In the genomic region with DNA sequence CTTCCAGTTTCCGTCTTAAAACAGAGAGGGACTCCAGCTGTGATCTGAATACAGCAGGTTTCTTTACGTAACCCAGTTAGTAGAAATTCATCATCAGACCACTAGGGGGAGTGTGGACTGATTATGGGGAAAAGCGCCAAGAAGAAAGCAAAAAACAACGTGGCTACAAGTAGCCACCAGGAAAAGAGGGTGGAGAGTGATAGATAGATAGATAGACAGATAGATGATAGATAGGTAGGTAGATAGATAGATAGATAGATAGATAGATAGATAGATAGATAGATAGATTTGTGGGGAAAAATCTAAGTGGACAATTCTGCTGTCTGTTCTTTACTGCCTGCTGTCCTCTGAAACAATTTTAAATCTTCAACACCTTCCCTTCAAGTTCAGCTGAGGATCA, we compare ENCODE assay signal across 8 cellular contexts. TPM values are rescaled to one million over a fixed set of nuclear protein-coding genes. Genes with fewer than 3 reads are reported as not detected.
DNase-seq lines count a peak whose midpoint lies in the region; ATAC-seq and TF ChIP-seq lines count a peak whose summit lies in the region.

No MANE protein-coding gene starts in this region.

- peaks cover 69% of the 10 kb centered on the region for H3K4me1 ChIP-seq in PC-9 (replicated peaks; ENCODE audit: insufficient read depth)
- H3K4me1 ChIP-seq in tibial nerve, result peaks cover 0 to 8% (median 4%) of the 10 kb centered on the region in 4 donors

- H3K9me2 ChIP-seq in PC-9 (ENCODE audit: insufficient read depth), result no peaks in the 10 kb centered on the region

- H3F3A ChIP-seq in PC-9 (ENCODE audit: insufficient read depth, low read depth), result peaks cover 53% of the 10 kb centered on the region

- ATAC-seq in GM19035 (IDR thresholded peaks at IDR 0.05; ENCODE audit: unreplicated experiment) (peak; percentile 72), left lobe of liver (peak; percentile 91), GM18505 (IDR thresholded peaks at IDR 0.05; ENCODE audit: unreplicated experiment) (no peak)

- no TSS peak for BruUV-seq in PC-9 (replicated peaks; lab: Mats Ljungman, UMichigan)

- H3K27ac ChIP-seq in PC-9 (peak overlapping the region; percentile 94), tibial nerve (no peak overlapping the region)

- H3K4me2 ChIP-seq in PC-9, result peak overlapping the region; percentile 35; the same call in 1 of the 2 replicates

- H3K9me3 ChIP-seq in PC-9 (ENCODE audit: insufficient read depth, low read depth) (0 out of 2 replicates have a peak, but pooled peaks cover 1% of the 10 kb centered on the region), tibial nerve (no peaks in the 10 kb centered on the region)

- DNase-seq in COLO829 (ENCODE audit: low spot score) (peak; percentile 92), LHCN-M2 (ENCODE audit: low read depth) (peak; percentile 87), PC-9 (peak; percentile 35 to 78), cerebellar cortex (ENCODE audit: low spot score) (peak; percentile 66), left lobe of liver (ENCODE audit: low spot score) (no peak), tibial nerve (ENCODE audit: low spot score in 2 of 2) (peak in 1 of 2 donors; percentile 82)

- TF ChIP-seq POLR2A in tibial nerve (IDR thresholded peaks at IDR 0.05) (no peak), GM18505 (IDR thresholded peaks at IDR 0.05; ENCODE audit: borderline replicate concordance, extremely low read depth, insufficient read depth, insufficient read length) (no peak)

- H4K20me1 ChIP-seq in PC-9 (ENCODE audit: insufficient read depth), result no peaks in the 10 kb centered on the region

- peak; percentile 97 for TF ChIP-seq CTCF in PC-9 (conservative IDR thresholded peaks at IDR 0.05)
- peak; percentile 73 to 87 (median 83) for TF ChIP-seq CTCF in tibial nerve (IDR thresholded peaks at IDR 0.05)

- H3K36me3 ChIP-seq in PC-9 (ENCODE audit: low read depth) (no peaks in the 10 kb centered on the region), tibial nerve (no peaks in the 10 kb centered on the region)

- TF ChIP-seq EP300 in tibial nerve (IDR thresholded peaks at IDR 0.05), result no peak

- H3K79me2 ChIP-seq in PC-9 (ENCODE audit: low read depth), result peaks cover 12% of the 10 kb centered on the region; the same call in 1 of the 2 replicates

- POLR2A ChIA-PET in PC-9 (lab: Charles Lee; ENCODE audit: unreplicated experiment), result interaction anchor here (0.6 kb wide), 2 partner anchors 13 to 83 kb away, joined by 3 to 4 read pairs; partner anchors contain the start of gene AKR1B10

- no peak overlapping the region for H2AFZ ChIP-seq in PC-9

- CTCF ChIA-PET in PC-9 (lab: Charles Lee), result interaction anchor here (0.6 to 3.8 kb wide), 8 partner anchors 13 to 198 kb away, joined by 3 to 33 read pairs (median 3); partner anchors contain the start of genes AKR1B10, AKR1B15 and SLC35B4

- no peak overlapping the region for H3K4me3 ChIP-seq in PC-9
- H3K4me3 ChIP-seq in tibial nerve, result no peak overlapping the region

- 1 to 2% methylated on average over 4 of the region's 4 CpGs for WGBS in tibial nerve, 2 donors

- H3K27me3 ChIP-seq in PC-9 (ENCODE audit: insufficient read depth, low read depth) (no peaks in the 10 kb centered on the region), tibial nerve (no peaks in the 10 kb centered on the region)

- intact Hi-C loops in PC-9 (cut with micrococcal nuclease; ENCODE audit: unreplicated experiment), result loop anchor here (5.0 to 10.0 kb wide), 4 partner anchors 377 to 662 kb away; partner anchors contain the start of gene CYREN

RNA-seq across cellular contexts. Expression of gene AKR1B10, which starts 12.7 kb away (rescaled TPM):
- total RNA-seq in LHCN-M2 (2014; rRNA removed), result 0.58 and 1.5 TPM in 2 replicates
- polyA plus RNA-seq in LHCN-M2 (2012), result 1.3 TPM
- 479 and 546 TPM in 2 replicates for total RNA-seq in PC-9 (2021)
- 3.7 TPM for total RNA-seq in left lobe of liver
- total RNA-seq in tibial nerve, result 10 to 100 TPM in 1 of 4 donors, 1 to 10 TPM in 3; 1.8 to 19.2 (median 6.5) TPM

RNA-seq across cellular contexts. Expression of gene AKR1B15, which starts 34.2 kb away (rescaled TPM):
- total RNA-seq in LHCN-M2 (2014; rRNA removed) (0.06 TPM in 1 of 2 replicates, not detected in the other), PC-9 (2021) (3.2 and 3.4 TPM in 2 replicates), left lobe of liver (not detected), tibial nerve (1 to 10 TPM in 3 of 4 donors, under 1 TPM in 1; 0.22 to 5.5 (median 1.4) TPM)
- polyA plus RNA-seq in LHCN-M2 (2012), result not detected

RNA-seq across cellular contexts. Expression of gene AKR1B1, which starts 55.8 kb away (rescaled TPM):
- total RNA-seq in LHCN-M2 (2014; rRNA removed) (126 and 146 TPM in 2 replicates), PC-9 (2021) (1,009 and 1,328 TPM in 2 replicates), left lobe of liver (9.7 TPM), tibial nerve (100 to 1,000 TPM; 106 to 183 (median 117) TPM)
- 481 TPM for polyA plus RNA-seq in LHCN-M2 (2012)

Comparison
In these comparisons a context has a peak if more than half of its experiments do, and no peak if none do; other contexts are left out.
1. RNA of gene AKR1B10, which starts 12.7 kb away (total RNA-seq): 479 to 546 TPM in PC-9; 1.8 to 19.2 TPM in tibial nerve, 3.7 TPM in left lobe of liver (single experiment) and 0.58 to 1.5 TPM in LHCN-M2; every median in the first group is over 10 times any median in the second.